2 cellular contexts compared by ENCODE assay signal in the genomic region with DNA sequence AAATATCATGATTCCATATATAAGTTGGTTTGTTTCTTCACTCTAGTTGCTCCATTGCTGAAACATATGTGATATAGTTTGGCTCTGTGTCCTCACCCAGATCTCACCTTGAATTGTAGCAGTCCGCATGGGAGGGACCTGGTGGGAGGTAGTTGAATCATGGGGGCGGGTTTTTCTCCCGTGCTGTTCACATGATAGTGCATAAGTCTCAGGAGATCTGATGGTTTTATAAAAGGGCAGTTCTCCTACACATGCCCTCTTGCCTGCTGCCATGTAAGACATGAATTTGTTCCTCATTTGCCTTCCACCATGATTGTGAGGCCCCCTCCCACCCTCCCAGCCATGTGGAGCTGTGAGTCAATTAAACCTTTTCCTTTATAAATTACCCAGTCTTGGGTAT.
"Had no signal": no experiment of that assay in that cellular context is flagged by ENCODE, and none has a peak within 500 bp of the region (broad histone marks: within the 10 kb centered on the region; RNA-seq: fewer than 3 reads in every experiment).

No MANE protein-coding gene starts in this region.

- H3K4me3 ChIP-seq: GM23338 had no signal

- H3K27ac ChIP-seq: KMS-11 had no signal
